Comparison of ENCODE assay signal across 1 cellular context in genomic region chr1:70205437-70206118, GRCh38.
TF ChIP-seq lines count a peak whose summit lies in the region.

Gene LRRC40, minus strand, starts transcription at chr1:70205579. Its CDS starts 39 bp downstream, at chr1:70205540.

TF ChIP-seq in K562, 482 proteins besides CTCF, POLR2A, EP300 and RAD21 (continued from another document):
- TF ChIP-seq PRDM10 (IDR thresholded peaks at IDR 0.05; ENCODE audit: partially characterized antibody) (peak; percentile 5), GABPB2 (CRISPR knock-in tag; conservative IDR thresholded peaks at IDR 0.05) (no peak), SIX5 (IDR thresholded peaks at IDR 0.05; ENCODE audit: borderline replicate concordance in 1 of 2, insufficient read depth in 1 of 2, low read depth in 1 of 2, low read length in 2 of 2) (peak; percentile 21 to 36; a peak in 3 of 4 replicates), USF1 (CRISPR knock-in tag; IDR thresholded peaks at IDR 0.05) (peak; percentile 61; the same call in 1 of the 2 replicates), ESRRB (CRISPR knock-in tag; IDR thresholded peaks at IDR 0.05; ENCODE audit: borderline replicate concordance) (no peak), TOE1 (IDR thresholded peaks at IDR 0.05; ENCODE audit: borderline replicate concordance) (peak; percentile 73; the same call in 1 of the 2 replicates), TOE1 (CRISPR knock-in tag; IDR thresholded peaks at IDR 0.05; ENCODE audit: borderline replicate concordance, low read depth) (peak; percentile 85; the same call in 1 of the 2 replicates), CGGBP1 (CRISPR knock-in tag; IDR thresholded peaks at IDR 0.05) (no peak), ZNF318 (IDR thresholded peaks at IDR 0.05; ENCODE audit: borderline replicate concordance in 1 of 2, low read depth in 1 of 2) (no peak), RNF2 (IDR thresholded peaks at IDR 0.05) (0 out of 2 replicates have a peak, but pooled peaks have one; percentile 36), ZNF655 (CRISPR knock-in tag; IDR thresholded peaks at IDR 0.05) (no peak), BRF1 (IDR thresholded peaks at IDR 0.05; ENCODE audit: borderline replicate concordance, extremely low read depth, insufficient read length) (no peak), CBX3 (IDR thresholded peaks at IDR 0.05; ENCODE audit: borderline replicate concordance in 1 of 2, low read length in 2 of 2) (peak in 1 of 2 experiments; percentile 56; a peak in 1 of 3 replicates), MAX (CRISPR knock-in tag; IDR thresholded peaks at IDR 0.05) (peak; percentile 92), SP1 (CRISPR knock-in tag; IDR thresholded peaks at IDR 0.05) (peak; percentile 94), ZNF695 (CRISPR knock-in tag; IDR thresholded peaks at IDR 0.05) (no peak), SUPT5H (IDR thresholded peaks at IDR 0.05) (peak; percentile 86), ZNF639 (CRISPR knock-in tag; conservative IDR thresholded peaks at IDR 0.05 in 1 of 2, IDR thresholded peaks at IDR 0.05 in 1 of 2) (peak in 1 of 2 experiments; percentile 70; a peak in 1 of 4 replicates), MLX (CRISPR knock-in tag; conservative IDR thresholded peaks at IDR 0.05) (0 out of 4 replicates have a peak, but pooled peaks of 1 of the 2 experiments have one; percentile 27), DIDO1 (tag; IDR thresholded peaks at IDR 0.05; ENCODE audit: low read depth) (peak; percentile 91), TAF9B (IDR thresholded peaks at IDR 0.05; ENCODE audit: partially characterized antibody) (peak; percentile 59), MYC (IDR thresholded peaks at IDR 0.05; ENCODE audit: low read depth, low read length) (peak; percentile 87), MYC (CRISPR knock-in tag; IDR thresholded peaks at IDR 0.05; ENCODE audit: borderline replicate concordance, low read depth) (0 out of 2 replicates have a peak, but pooled peaks have one; percentile 43), RUNX1 (IDR thresholded peaks at IDR 0.05; ENCODE audit: low read depth) (no peak), MXI1 (IDR thresholded peaks at IDR 0.05; ENCODE audit: low read depth, low read length) (peak; percentile 54), SLC30A9 (CRISPR knock-in tag; IDR thresholded peaks at IDR 0.05) (no peak), ELF1 (tag; IDR thresholded peaks at IDR 0.05) (no peak), TCF7 (IDR thresholded peaks at IDR 0.05; ENCODE audit: borderline replicate concordance) (no peak), DMBX1 (CRISPR knock-in tag; IDR thresholded peaks at IDR 0.05; ENCODE audit: borderline replicate concordance) (no peak), ZNF511 (CRISPR knock-in tag; IDR thresholded peaks at IDR 0.05) (peak; percentile 76; the same call in 1 of the 2 replicates), ZNF12 (CRISPR knock-in tag; IDR thresholded peaks at IDR 0.05) (0 out of 2 replicates have a peak, but pooled peaks have one; percentile 58), POLR2H (tag; IDR thresholded peaks at IDR 0.05; ENCODE audit: low read depth) (peak; percentile 74), ELF4 (CRISPR knock-in tag; IDR thresholded peaks at IDR 0.05) (no peak), SIN3A (IDR thresholded peaks at IDR 0.05; ENCODE audit: borderline replicate concordance in 2 of 2, control insufficient read depth in 1 of 2, low read depth in 2 of 2, low read length in 2 of 2) (peak; percentile 72 to 82; a peak in 3 of 4 replicates)
TF ChIP-seq in K562: peak in this region for 136.
